ENCODE assay signal across 1 cellular context in genomic region chr6:125749112-125749863, GRCh38.
TF ChIP-seq lines count a peak whose summit lies in the region.

TSS of gene HEY2 (plus strand) at chr6:125749632. CDS start at chr6:125749777, 145 bp downstream.

TF ChIP-seq in K562, 482 proteins besides CTCF, POLR2A, EP300 and RAD21 (continued from another document and continues in another):
- TF ChIP-seq, protein P1, sequence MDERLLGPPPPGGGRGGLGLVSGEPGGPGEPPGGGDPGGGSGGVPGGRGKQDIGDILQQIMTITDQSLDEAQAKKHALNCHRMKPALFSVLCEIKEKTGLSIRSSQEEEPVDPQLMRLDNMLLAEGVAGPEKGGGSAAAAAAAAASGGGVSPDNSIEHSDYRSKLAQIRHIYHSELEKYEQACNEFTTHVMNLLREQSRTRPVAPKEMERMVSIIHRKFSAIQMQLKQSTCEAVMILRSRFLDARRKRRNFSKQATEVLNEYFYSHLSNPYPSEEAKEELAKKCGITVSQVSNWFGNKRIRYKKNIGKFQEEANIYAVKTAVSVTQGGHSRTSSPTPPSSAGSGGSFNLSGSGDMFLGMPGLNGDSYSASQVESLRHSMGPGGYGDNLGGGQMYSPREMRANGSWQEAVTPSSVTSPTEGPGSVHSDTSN (CRISPR knock-in tag; IDR thresholded peaks at IDR 0.05; ENCODE audit: low read depth): no peak
- TF ChIP-seq, protein P1 (tag; conservative IDR thresholded peaks at IDR 0.05; ENCODE audit: low read depth): no peak
- peak; percentile 95 for TF ChIP-seq L3MBTL2 (IDR thresholded peaks at IDR 0.05)
- no peak; a peak in 1 of 4 replicates for TF ChIP-seq KDM1A (IDR thresholded peaks at IDR 0.05)
- no peak for TF ChIP-seq ZNF518B (CRISPR knock-in tag; IDR thresholded peaks at IDR 0.05)
- TF ChIP-seq ZBTB1 (CRISPR knock-in tag; IDR thresholded peaks at IDR 0.05; ENCODE audit: borderline replicate concordance, low read depth): no peak; the same call in 1 of the 2 replicates
- TF ChIP-seq ZNF324 (CRISPR knock-in tag; IDR thresholded peaks at IDR 0.05): no peak
- TF ChIP-seq CC2D1A (IDR thresholded peaks at IDR 0.05): no peak
- TF ChIP-seq ZNF431 (CRISPR knock-in tag; IDR thresholded peaks at IDR 0.05): 0 out of 2 replicates have a peak, but pooled peaks have one; percentile 10
- TF ChIP-seq YBX1 (IDR thresholded peaks at IDR 0.05): no peak
- TF ChIP-seq SMAD2 (IDR thresholded peaks at IDR 0.05; ENCODE audit: low read depth, low read length): no peak
- TF ChIP-seq TFAM (CRISPR knock-in tag; conservative IDR thresholded peaks at IDR 0.05): no peak
- TF ChIP-seq ELF2 (CRISPR knock-in tag; IDR thresholded peaks at IDR 0.05): no peak
- TF ChIP-seq, protein P2, sequence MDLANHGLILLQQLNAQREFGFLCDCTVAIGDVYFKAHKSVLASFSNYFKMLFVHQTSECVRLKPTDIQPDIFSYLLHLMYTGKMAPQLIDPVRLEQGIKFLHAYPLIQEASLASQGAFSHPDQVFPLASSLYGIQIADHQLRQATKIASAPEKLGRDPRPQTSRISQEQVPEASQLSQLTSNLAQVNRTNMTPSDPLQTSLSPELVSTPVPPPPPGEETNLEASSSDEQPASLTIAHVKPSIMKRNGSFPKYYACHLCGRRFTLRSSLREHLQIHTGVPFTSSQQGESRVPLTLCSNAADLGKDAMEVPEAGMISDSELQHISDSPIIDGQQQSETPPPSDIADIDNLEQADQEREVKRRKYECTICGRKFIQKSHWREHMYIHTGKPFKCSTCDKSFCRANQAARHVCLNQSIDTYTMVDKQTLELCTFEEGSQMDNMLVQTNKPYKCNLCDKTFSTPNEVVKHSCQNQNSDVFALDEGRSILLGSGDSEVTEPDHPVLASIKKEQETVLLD (IDR thresholded peaks at IDR 0.05): no peak
- peak; percentile 70; the same call in 1 of the 2 replicates for TF ChIP-seq NCOA6 (IDR thresholded peaks at IDR 0.05)
- TF ChIP-seq LCOR (CRISPR knock-in tag; IDR thresholded peaks at IDR 0.05): 0 out of 2 replicates have a peak, but pooled peaks have one; percentile 7
- no peak for TF ChIP-seq ZNF780A (CRISPR knock-in tag; IDR thresholded peaks at IDR 0.05)
- no peak for TF ChIP-seq ZFP91 (CRISPR knock-in tag; IDR thresholded peaks at IDR 0.05)
- TF ChIP-seq NFRKB (IDR thresholded peaks at IDR 0.05; ENCODE audit: low read depth): no peak
- peak; percentile 53 for TF ChIP-seq RBFOX2 (IDR thresholded peaks at IDR 0.05; ENCODE audit: low read depth, low read length)
- TF ChIP-seq NCOA1 (IDR thresholded peaks at IDR 0.05; ENCODE audit: low read depth): no peak
- peak; percentile 57; the same call in 1 of the 2 replicates for TF ChIP-seq ESRRA (IDR thresholded peaks at IDR 0.05; ENCODE audit: borderline replicate concordance, low read depth)
- TF ChIP-seq CREM (IDR thresholded peaks at IDR 0.05; ENCODE audit: low read depth): no peak
- TF ChIP-seq NCOR1 (IDR thresholded peaks at IDR 0.05): no peak
- TF ChIP-seq KLF1 (tag; IDR thresholded peaks at IDR 0.05): peak; percentile 48; the same call in 1 of the 2 replicates
- no peak for TF ChIP-seq PHB (CRISPR knock-in tag; IDR thresholded peaks at IDR 0.05)
- TF ChIP-seq NEUROD1 (IDR thresholded peaks at IDR 0.05; ENCODE audit: borderline replicate concordance, low read depth, low read length, partially characterized antibody): no peak
- TF ChIP-seq NFIC (IDR thresholded peaks at IDR 0.05): no peak
- TF ChIP-seq RCOR1 (IDR thresholded peaks at IDR 0.05; ENCODE audit: borderline replicate concordance in 1 of 2, low read depth in 2 of 2, low read length in 2 of 2): peak in 1 of 2 experiments; percentile 21; a peak in 1 of 4 replicates
- TF ChIP-seq ZNF174 (CRISPR knock-in tag; IDR thresholded peaks at IDR 0.05): no peak
- peak; percentile 79 for TF ChIP-seq RBBP5 (IDR thresholded peaks at IDR 0.05; ENCODE audit: borderline replicate concordance, insufficient read depth, low read length, poor library complexity, severe bottlenecking)
- TF ChIP-seq, protein P3, sequence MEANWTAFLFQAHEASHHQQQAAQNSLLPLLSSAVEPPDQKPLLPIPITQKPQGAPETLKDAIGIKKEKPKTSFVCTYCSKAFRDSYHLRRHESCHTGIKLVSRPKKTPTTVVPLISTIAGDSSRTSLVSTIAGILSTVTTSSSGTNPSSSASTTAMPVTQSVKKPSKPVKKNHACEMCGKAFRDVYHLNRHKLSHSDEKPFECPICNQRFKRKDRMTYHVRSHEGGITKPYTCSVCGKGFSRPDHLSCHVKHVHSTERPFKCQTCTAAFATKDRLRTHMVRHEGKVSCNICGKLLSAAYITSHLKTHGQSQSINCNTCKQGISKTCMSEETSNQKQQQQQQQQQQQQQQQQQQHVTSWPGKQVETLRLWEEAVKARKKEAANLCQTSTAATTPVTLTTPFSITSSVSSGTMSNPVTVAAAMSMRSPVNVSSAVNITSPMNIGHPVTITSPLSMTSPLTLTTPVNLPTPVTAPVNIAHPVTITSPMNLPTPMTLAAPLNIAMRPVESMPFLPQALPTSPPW (CRISPR knock-in tag; IDR thresholded peaks at IDR 0.05): peak; percentile 98
- no peak for TF ChIP-seq TEAD2 (tag; IDR thresholded peaks at IDR 0.05)
- no peak for TF ChIP-seq ID3 (CRISPR knock-in tag; IDR thresholded peaks at IDR 0.05)
- no peak for TF ChIP-seq ID3 (tag; IDR thresholded peaks at IDR 0.05)
- no peak for TF ChIP-seq HNRNPK (IDR thresholded peaks at IDR 0.05; ENCODE audit: low read depth, low read length, poor library complexity, severe bottlenecking)
- no peak for TF ChIP-seq ZNF384 (IDR thresholded peaks at IDR 0.05; ENCODE audit: low read depth, low read length)
- no peak for TF ChIP-seq HNRNPH1 (optimal IDR thresholded peaks at IDR 0.05; ENCODE audit: low read depth, low read length)
- no peak for TF ChIP-seq CHD4 (IDR thresholded peaks at IDR 0.05; ENCODE audit: insufficient read depth, insufficient replicate concordance, low read depth, low read length, poor library complexity, severe bottlenecking)
- TF ChIP-seq ZNF511 (CRISPR knock-in tag; IDR thresholded peaks at IDR 0.05): peak; percentile 71; the same call in 1 of the 2 replicates
- TF ChIP-seq, protein P4, sequence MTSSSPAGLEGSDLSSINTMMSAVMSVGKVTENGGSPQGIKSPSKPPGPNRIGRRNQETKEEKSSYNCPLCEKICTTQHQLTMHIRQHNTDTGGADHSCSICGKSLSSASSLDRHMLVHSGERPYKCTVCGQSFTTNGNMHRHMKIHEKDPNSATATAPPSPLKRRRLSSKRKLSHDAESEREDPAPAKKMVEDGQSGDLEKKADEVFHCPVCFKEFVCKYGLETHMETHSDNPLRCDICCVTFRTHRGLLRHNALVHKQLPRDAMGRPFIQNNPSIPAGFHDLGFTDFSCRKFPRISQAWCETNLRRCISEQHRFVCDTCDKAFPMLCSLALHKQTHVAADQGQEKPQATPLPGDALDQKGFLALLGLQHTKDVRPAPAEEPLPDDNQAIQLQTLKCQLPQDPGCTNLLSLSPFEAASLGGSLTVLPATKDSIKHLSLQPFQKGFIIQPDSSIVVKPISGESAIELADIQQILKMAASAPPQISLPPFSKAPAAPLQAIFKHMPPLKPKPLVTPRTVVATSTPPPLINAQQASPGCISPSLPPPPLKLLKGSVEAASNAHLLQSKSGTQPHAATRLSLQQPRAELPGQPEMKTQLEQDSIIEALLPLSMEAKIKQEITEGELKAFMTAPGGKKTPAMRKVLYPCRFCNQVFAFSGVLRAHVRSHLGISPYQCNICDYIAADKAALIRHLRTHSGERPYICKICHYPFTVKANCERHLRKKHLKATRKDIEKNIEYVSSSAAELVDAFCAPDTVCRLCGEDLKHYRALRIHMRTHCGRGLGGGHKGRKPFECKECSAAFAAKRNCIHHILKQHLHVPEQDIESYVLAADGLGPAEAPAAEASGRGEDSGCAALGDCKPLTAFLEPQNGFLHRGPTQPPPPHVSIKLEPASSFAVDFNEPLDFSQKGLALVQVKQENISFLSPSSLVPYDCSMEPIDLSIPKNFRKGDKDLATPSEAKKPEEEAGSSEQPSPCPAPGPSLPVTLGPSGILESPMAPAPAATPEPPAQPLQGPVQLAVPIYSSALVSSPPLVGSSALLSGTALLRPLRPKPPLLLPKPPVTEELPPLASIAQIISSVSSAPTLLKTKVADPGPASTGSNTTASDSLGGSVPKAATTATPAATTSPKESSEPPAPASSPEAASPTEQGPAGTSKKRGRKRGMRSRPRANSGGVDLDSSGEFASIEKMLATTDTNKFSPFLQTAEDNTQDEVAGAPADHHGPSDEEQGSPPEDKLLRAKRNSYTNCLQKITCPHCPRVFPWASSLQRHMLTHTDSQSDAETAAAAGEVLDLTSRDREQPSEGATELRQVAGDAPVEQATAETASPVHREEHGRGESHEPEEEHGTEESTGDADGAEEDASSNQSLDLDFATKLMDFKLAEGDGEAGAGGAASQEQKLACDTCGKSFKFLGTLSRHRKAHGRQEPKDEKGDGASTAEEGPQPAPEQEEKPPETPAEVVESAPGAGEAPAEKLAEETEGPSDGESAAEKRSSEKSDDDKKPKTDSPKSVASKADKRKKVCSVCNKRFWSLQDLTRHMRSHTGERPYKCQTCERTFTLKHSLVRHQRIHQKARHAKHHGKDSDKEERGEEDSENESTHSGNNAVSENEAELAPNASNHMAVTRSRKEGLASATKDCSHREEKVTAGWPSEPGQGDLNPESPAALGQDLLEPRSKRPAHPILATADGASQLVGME (CRISPR knock-in tag; IDR thresholded peaks at IDR 0.05): no peak
- TF ChIP-seq SIRT6 (IDR thresholded peaks at IDR 0.05; ENCODE audit: low read depth, low read length): no peak
- no peak for TF ChIP-seq HOMEZ (CRISPR knock-in tag; IDR thresholded peaks at IDR 0.05)
